1 cellular context compared by ENCODE assay signal in the genomic region with DNA sequence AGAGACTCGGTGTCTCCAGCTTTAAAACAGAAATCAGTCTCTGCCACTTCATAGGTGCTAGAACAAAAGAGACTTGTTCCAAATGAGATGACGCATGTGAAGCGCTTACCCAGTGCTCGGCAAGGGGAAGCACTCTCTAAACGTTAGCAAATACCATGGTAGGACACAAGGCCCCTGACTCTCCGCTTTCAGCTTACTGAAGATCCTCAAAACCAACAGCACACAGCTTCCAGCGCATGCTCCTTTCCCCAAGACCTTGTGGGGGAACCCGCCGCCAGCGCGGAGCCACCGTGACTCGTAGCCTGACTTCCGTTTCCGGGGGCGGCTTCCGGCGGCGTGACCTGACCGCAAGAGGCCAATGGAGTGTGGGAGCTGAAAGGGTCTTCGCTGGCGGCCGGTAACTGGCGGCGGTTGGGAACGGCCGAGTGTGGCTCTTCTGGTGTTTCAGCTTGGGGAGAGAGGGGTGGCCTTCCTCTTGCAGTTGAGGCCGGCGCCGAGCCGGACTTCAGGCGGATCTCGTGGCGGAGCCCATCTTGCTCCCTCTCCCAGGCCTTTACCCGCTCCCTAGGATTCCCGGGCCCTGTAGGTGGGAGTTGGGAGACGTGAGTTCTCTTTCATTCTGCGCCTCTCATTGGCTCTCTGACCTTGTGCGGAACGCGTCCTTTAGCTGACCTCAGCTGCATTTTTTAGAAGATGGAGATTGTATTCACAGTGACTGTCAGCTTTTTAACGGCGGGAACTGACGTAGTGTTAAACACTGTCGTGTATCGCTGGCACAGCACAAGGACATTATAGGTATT.
TF ChIP-seq lines count a peak whose summit lies in the region.

A gene with protein sequence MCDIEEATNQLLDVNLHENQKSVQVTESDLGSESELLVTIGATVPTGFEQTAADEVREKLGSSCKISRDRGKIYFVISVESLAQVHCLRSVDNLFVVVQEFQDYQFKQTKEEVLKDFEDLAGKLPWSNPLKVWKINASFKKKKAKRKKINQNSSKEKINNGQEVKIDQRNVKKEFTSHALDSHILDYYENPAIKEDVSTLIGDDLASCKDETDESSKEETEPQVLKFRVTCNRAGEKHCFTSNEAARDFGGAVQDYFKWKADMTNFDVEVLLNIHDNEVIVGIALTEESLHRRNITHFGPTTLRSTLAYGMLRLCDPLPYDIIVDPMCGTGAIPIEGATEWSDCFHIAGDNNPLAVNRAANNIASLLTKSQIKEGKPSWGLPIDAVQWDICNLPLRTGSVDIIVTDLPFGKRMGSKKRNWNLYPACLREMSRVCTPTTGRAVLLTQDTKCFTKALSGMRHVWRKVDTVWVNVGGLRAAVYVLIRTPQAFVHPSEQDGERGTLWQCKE (plus strand): TSS at position 324 of the 800 bp plus-strand sequence. CDS start 2,015 bp downstream, outside the sequence.

TF ChIP-seq in K562, 482 proteins besides CTCF, POLR2A, EP300 and RAD21 (continued from another document and continues in another):
- TF ChIP-seq, protein P1, sequence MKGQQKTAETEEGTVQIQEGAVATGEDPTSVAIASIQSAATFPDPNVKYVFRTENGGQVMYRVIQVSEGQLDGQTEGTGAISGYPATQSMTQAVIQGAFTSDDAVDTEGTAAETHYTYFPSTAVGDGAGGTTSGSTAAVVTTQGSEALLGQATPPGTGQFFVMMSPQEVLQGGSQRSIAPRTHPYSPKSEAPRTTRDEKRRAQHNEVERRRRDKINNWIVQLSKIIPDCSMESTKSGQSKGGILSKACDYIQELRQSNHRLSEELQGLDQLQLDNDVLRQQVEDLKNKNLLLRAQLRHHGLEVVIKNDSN (CRISPR knock-in tag; IDR thresholded peaks at IDR 0.05): peak; percentile 83
- no peak for TF ChIP-seq MCM7 (IDR thresholded peaks at IDR 0.05)
- TF ChIP-seq ZNF253 (CRISPR knock-in tag; conservative IDR thresholded peaks at IDR 0.05): no peak
- TF ChIP-seq POLR2H (tag; IDR thresholded peaks at IDR 0.05; ENCODE audit: low read depth): peak; percentile 95
- TF ChIP-seq GABPA (tag; conservative IDR thresholded peaks at IDR 0.05; ENCODE audit: low read depth): peak; percentile 99
- no peak for TF ChIP-seq HSF4 (CRISPR knock-in tag; IDR thresholded peaks at IDR 0.05; ENCODE audit: borderline replicate concordance)
- 0 out of 2 replicates have a peak, but pooled peaks have one; percentile 13 for TF ChIP-seq ZNF24 (IDR thresholded peaks at IDR 0.05)
- TF ChIP-seq MAZ (CRISPR knock-in tag; conservative IDR thresholded peaks at IDR 0.05 in 1 of 2, IDR thresholded peaks at IDR 0.05 in 1 of 2): peak; percentile 94 to 98
- peak; percentile 75 for TF ChIP-seq HNRNPLL (IDR thresholded peaks at IDR 0.05; ENCODE audit: low read depth, low read length, poor library complexity, severe bottlenecking)
- TF ChIP-seq XRCC4 (IDR thresholded peaks at IDR 0.05; ENCODE audit: extremely low read depth, insufficient read depth, insufficient read length): no peak
- 0 out of 2 replicates have a peak, but pooled peaks have one; percentile 64 for TF ChIP-seq NR1H2 (CRISPR knock-in tag; IDR thresholded peaks at IDR 0.05)
- TF ChIP-seq EHMT2 (IDR thresholded peaks at IDR 0.05): peak; percentile 9; the same call in 1 of the 2 replicates
- TF ChIP-seq, protein P2, sequence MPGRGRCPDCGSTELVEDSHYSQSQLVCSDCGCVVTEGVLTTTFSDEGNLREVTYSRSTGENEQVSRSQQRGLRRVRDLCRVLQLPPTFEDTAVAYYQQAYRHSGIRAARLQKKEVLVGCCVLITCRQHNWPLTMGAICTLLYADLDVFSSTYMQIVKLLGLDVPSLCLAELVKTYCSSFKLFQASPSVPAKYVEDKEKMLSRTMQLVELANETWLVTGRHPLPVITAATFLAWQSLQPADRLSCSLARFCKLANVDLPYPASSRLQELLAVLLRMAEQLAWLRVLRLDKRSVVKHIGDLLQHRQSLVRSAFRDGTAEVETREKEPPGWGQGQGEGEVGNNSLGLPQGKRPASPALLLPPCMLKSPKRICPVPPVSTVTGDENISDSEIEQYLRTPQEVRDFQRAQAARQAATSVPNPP (IDR thresholded peaks at IDR 0.05; ENCODE audit: borderline replicate concordance, insufficient read depth, insufficient read length): no peak
- peak; percentile 33 for TF ChIP-seq BRD9 (IDR thresholded peaks at IDR 0.05; ENCODE audit: low read depth, partially characterized antibody)
- no peak for TF ChIP-seq ZNF780A (CRISPR knock-in tag; IDR thresholded peaks at IDR 0.05)
- TF ChIP-seq BRD4 (IDR thresholded peaks at IDR 0.05): peak; percentile 98
- TF ChIP-seq RCOR1 (IDR thresholded peaks at IDR 0.05; ENCODE audit: borderline replicate concordance in 1 of 2, low read depth in 2 of 2, low read length in 2 of 2): peak in 1 of 2 experiments; percentile 16; a peak in 1 of 4 replicates
- peak; percentile 45 for TF ChIP-seq CHD1 (IDR thresholded peaks at IDR 0.05; ENCODE audit: low read length)
- TF ChIP-seq MTF1 (CRISPR knock-in tag; IDR thresholded peaks at IDR 0.05; ENCODE audit: borderline replicate concordance): no peak
- TF ChIP-seq, protein P3, sequence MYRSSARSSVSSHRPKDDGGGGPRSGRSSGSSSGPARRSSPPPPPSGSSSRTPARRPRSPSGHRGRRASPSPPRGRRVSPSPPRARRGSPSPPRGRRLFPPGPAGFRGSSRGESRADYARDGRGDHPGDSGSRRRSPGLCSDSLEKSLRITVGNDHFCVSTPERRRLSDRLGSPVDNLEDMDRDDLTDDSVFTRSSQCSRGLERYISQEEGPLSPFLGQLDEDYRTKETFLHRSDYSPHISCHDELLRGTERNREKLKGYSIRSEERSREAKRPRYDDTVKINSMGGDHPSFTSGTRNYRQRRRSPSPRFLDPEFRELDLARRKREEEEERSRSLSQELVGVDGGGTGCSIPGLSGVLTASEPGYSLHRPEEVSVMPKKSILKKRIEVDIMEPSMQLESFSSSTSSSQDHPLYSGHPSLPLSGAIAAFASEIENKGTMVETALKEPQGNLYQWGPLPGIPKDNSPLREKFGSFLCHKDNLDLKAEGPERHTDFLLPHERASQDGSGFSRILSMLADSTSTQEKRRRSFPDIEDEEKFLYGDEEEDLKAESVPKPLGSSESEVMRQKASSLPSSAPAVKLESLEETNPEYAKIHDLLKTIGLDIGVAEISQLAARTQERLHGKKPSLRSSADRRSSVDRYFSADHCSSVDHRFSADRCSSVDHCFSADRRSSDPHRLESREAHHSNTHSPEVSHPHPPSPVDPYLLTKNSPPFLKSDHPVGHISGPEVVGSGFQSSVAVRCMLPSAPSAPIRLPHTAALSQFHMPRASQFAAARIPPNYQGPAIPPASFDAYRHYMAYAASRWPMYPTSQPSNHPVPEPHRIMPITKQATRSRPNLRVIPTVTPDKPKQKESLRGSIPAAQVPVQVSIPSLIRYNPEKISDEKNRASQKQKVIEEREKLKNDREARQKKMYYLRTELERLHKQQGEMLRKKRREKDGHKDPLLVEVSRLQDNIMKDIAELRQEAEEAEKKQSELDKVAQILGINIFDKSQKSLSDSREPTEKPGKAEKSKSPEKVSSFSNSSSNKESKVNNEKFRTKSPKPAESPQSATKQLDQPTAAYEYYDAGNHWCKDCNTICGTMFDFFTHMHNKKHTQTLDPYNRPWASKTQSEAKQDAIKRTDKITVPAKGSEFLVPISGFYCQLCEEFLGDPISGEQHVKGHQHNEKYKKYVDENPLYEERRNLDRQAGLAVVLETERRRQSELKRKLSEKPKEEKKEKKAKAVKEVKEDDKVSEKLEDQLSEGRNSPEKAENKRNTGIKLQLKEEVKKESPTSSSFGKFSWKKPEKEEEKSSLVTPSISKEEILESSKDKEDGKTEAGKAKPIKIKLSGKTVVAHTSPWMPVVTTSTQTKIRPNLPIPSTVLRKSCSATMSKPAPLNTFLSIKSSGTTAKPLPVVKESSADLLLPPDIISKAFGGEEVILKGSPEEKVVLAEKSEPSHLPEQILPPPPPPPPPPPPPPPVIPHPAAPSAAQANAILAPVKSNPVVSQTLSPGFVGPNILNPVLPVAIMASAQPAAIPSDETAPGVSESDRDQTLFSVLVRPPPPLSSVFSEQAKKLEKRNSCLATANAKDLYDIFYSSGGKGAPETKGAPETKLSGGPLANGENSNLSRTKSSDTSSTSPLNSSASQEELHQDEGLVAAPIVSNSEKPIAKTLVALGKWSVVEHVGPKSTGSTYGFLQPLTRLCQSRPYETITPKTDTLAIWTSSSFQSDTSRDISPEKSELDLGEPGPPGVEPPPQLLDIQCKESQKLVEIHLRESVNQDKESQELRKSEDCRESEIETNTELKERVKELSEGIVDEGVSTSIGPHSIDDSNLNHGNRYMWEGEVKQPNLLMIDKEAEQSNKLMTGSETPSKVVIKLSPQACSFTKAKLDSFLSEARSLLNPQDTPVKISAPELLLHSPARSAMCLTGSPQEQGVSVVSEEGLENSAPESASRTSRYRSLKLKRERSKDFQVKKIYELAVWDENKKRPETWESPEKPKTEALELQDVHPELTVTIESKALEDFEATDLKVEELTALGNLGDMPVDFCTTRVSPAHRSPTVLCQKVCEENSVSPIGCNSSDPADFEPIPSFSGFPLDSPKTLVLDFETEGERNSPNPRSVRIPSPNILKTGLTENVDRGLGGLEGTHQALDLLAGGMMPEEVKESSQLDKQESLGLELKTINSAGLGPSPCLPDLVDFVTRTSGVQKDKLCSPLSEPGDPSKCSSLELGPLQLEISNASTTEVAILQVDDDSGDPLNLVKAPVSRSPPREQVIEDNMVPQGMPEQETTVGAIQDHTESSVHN (IDR thresholded peaks at IDR 0.05; ENCODE audit: borderline replicate concordance in 1 of 2, low read depth in 1 of 2): no peak
- TF ChIP-seq, protein P4, sequence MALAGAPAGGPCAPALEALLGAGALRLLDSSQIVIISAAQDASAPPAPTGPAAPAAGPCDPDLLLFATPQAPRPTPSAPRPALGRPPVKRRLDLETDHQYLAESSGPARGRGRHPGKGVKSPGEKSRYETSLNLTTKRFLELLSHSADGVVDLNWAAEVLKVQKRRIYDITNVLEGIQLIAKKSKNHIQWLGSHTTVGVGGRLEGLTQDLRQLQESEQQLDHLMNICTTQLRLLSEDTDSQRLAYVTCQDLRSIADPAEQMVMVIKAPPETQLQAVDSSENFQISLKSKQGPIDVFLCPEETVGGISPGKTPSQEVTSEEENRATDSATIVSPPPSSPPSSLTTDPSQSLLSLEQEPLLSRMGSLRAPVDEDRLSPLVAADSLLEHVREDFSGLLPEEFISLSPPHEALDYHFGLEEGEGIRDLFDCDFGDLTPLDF (CRISPR knock-in tag; IDR thresholded peaks at IDR 0.05): peak; percentile 74; the same call in 1 of the 2 replicates
- TF ChIP-seq BCOR (IDR thresholded peaks at IDR 0.05): peak; percentile 47; the same call in 1 of the 2 replicates
- no peak for TF ChIP-seq HNRNPH1 (optimal IDR thresholded peaks at IDR 0.05; ENCODE audit: low read depth, low read length)
- TF ChIP-seq ZFP1 (CRISPR knock-in tag; IDR thresholded peaks at IDR 0.05): no peak
- peak; percentile 69; the same call in 1 of the 2 replicates for TF ChIP-seq NBN (IDR thresholded peaks at IDR 0.05; ENCODE audit: low read depth)
- TF ChIP-seq PTTG1 (tag; IDR thresholded peaks at IDR 0.05; ENCODE audit: low read depth): no peak
- TF ChIP-seq CXXC5 (CRISPR knock-in tag; IDR thresholded peaks at IDR 0.05): peak; percentile 97
- TF ChIP-seq ZNF384 (IDR thresholded peaks at IDR 0.05; ENCODE audit: low read depth, low read length): no peak
- no peak for TF ChIP-seq ZNF311 (CRISPR knock-in tag; IDR thresholded peaks at IDR 0.05)
- peak in 1 of 2 experiments; percentile 91; a peak in 2 of 3 replicates for TF ChIP-seq CBX3 (IDR thresholded peaks at IDR 0.05; ENCODE audit: borderline replicate concordance in 1 of 2, low read length in 2 of 2)
- TF ChIP-seq ERF (CRISPR knock-in tag; IDR thresholded peaks at IDR 0.05): peak; percentile 79
- TF ChIP-seq NCOA2 (IDR thresholded peaks at IDR 0.05; ENCODE audit: partially characterized antibody in 2 of 2): no peak
- TF ChIP-seq MCM2 (IDR thresholded peaks at IDR 0.05; ENCODE audit: low read depth): no peak
- no peak for TF ChIP-seq GABPB2 (CRISPR knock-in tag; conservative IDR thresholded peaks at IDR 0.05)
- peak; percentile 74; the same call in 1 of the 2 replicates for TF ChIP-seq E2F3 (CRISPR knock-in tag; IDR thresholded peaks at IDR 0.05)
- TF ChIP-seq SMARCA5 (IDR thresholded peaks at IDR 0.05): no peak
- TF ChIP-seq ZNF551 (CRISPR knock-in tag; IDR thresholded peaks at IDR 0.05): no peak
- TF ChIP-seq, protein P5, sequence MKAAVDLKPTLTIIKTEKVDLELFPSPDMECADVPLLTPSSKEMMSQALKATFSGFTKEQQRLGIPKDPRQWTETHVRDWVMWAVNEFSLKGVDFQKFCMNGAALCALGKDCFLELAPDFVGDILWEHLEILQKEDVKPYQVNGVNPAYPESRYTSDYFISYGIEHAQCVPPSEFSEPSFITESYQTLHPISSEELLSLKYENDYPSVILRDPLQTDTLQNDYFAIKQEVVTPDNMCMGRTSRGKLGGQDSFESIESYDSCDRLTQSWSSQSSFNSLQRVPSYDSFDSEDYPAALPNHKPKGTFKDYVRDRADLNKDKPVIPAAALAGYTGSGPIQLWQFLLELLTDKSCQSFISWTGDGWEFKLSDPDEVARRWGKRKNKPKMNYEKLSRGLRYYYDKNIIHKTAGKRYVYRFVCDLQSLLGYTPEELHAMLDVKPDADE (conservative IDR thresholded peaks at IDR 0.05; ENCODE audit: control insufficient read depth, low read depth, low read length): peak; percentile 91
- TF ChIP-seq U2AF1 (optimal IDR thresholded peaks at IDR 0.05; ENCODE audit: low read depth, low read length): peak; percentile 42
- TF ChIP-seq, protein P6, sequence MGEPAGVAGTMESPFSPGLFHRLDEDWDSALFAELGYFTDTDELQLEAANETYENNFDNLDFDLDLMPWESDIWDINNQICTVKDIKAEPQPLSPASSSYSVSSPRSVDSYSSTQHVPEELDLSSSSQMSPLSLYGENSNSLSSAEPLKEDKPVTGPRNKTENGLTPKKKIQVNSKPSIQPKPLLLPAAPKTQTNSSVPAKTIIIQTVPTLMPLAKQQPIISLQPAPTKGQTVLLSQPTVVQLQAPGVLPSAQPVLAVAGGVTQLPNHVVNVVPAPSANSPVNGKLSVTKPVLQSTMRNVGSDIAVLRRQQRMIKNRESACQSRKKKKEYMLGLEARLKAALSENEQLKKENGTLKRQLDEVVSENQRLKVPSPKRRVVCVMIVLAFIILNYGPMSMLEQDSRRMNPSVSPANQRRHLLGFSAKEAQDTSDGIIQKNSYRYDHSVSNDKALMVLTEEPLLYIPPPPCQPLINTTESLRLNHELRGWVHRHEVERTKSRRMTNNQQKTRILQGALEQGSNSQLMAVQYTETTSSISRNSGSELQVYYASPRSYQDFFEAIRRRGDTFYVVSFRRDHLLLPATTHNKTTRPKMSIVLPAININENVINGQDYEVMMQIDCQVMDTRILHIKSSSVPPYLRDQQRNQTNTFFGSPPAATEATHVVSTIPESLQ (CRISPR knock-in tag; IDR thresholded peaks at IDR 0.05): peak; percentile 98
- TF ChIP-seq HDAC2 (IDR thresholded peaks at IDR 0.05): peak; percentile 89; the same call in 1 of the 2 replicates
- TF ChIP-seq NFIX (CRISPR knock-in tag; IDR thresholded peaks at IDR 0.05; ENCODE audit: low read depth): no peak
